Comparison of ENCODE assay signal across 14 cellular contexts in genomic region chr7:2607913-2608899, GRCh38. TPM values are rescaled to one million over a fixed set of nuclear protein-coding genes. Genes with fewer than 3 reads are reported as not detected.
DNase-seq lines count a peak whose midpoint lies in the region; ATAC-seq, FAIRE-seq and TF ChIP-seq lines count a peak whose summit lies in the region.
"Had no signal": no experiment of that assay in that cellular context is flagged by ENCODE, and none has a peak within 500 bp of the region (broad histone marks: within the 10 kb centered on the region; RNA-seq: fewer than 3 reads in every experiment).

No MANE protein-coding gene starts in this region.

- no peak overlapping the region for H3K4me3 ChIP-seq in Caco-2 (ENCODE audit: low read depth, low read length)
- H3K4me3 ChIP-seq in GM12878 = no peak overlapping the region
- H3K4me3 ChIP-seq in kidney (ENCODE audit: low read length in 2 of 2) = no peak overlapping the region
- no peak overlapping the region for H3K4me3 ChIP-seq in sigmoid colon
- H3K4me3 ChIP-seq: mucosa of descending colon had no signal

- no peaks in the 10 kb centered on the region for H3K36me3 Mint-ChIP-seq in Caco-2 (ENCODE audit: insufficient read depth, unreplicated experiment)
- H3K36me3 Mint-ChIP-seq: activated naive CD8-positive, alpha-beta T cell treated with anti-CD3 and anti-CD28 coated beads, Interleukin-2, amount 10 ng/mL, durations not matched to agents 7 days and 5 days had no signal

- H3K4me3 Mint-ChIP-seq in Caco-2 (ENCODE audit: unreplicated experiment) = no peak overlapping the region
- H3K4me3 Mint-ChIP-seq: activated CD4-positive, alpha-beta memory T cell treated with anti-CD3 and anti-CD28 coated beads, Interleukin-2, amount 10 ng/mL, durations not matched to agents 7 days and 5 days had no signal

- TF ChIP-seq POLR2A in GM12878 (IDR thresholded peaks at IDR 0.05; ENCODE audit: low read depth, low read length) = no peak
- no peak for TF ChIP-seq POLR2A in sigmoid colon (IDR thresholded peaks at IDR 0.05)

- CTCF ChIA-PET in Caco-2 (lab: Charles Lee) (interaction anchor here (0.6 to 1.0 kb wide), 3 partner anchors 10 to 157 kb away, joined by 3 to 5 read pairs (median 5); no protein-coding TSS in a partner anchor), GM12878 (lab: Yijun Ruan, JAX) (interaction anchor here (0.5 to 2.1 kb wide), 18 partner anchors 11 to 625 kb away, joined by 3 to 14 read pairs (median 4); partner anchors contain the start of gene TTYH3)

- H3K9me3 ChIP-seq in Caco-2 (no peaks in the 10 kb centered on the region), GM12878 (replicated peaks; ENCODE audit: control insufficient read depth, insufficient read depth, low read length) (no peaks in the 10 kb centered on the region), kidney (ENCODE audit: control insufficient read depth in 1 of 2, low read length in 2 of 2) (no peaks in the 10 kb centered on the region), sigmoid colon (no peaks in the 10 kb centered on the region)
- H3K9me3 ChIP-seq: mucosa of descending colon, SK-N-SH had no signal

- H3K9ac ChIP-seq in GM12878 (ENCODE audit: control insufficient read depth, insufficient read depth, low read length) (no peak overlapping the region), kidney (ENCODE audit: low read length in 2 of 2) (no peak overlapping the region)
- H3K9ac ChIP-seq: SK-N-SH had no signal

- SMC1A ChIA-PET in GM12878 (lab: Charles Lee; ENCODE audit: uncharacterized antibody, unreplicated experiment) = interaction anchor here (0.7 to 1.3 kb wide), 7 partner anchors 28 to 154 kb away, joined by 3 to 4 read pairs (median 3); no protein-coding TSS in a partner anchor

- no peaks in the 10 kb centered on the region for H4K20me1 ChIP-seq in GM12878 (ENCODE audit: control insufficient read depth, insufficient read depth)

- H2AFZ ChIP-seq in GM12878 (ENCODE audit: control insufficient read depth, low read depth, low read length) = peak overlapping the region; percentile 24

- no TSS peak for BruUV-seq in Caco-2 (replicated peaks; lab: Mats Ljungman, UMichigan)
- no TSS peak for BruUV-seq in GM12878 (replicated peaks; lab: Mats Ljungman, UMichigan)

- no peak for TF ChIP-seq EP300 in GM12878 (IDR thresholded peaks at IDR 0.05; ENCODE audit: borderline replicate concordance in 1 of 2, control insufficient read depth in 1 of 2, low read depth in 2 of 2, low read length in 2 of 2)
- no peak for TF ChIP-seq EP300 in sigmoid colon (IDR thresholded peaks at IDR 0.05)

- peak overlapping the region; percentile 71 for H3K4me2 ChIP-seq in GM12878 (ENCODE audit: control insufficient read depth, insufficient read depth)
- H3K4me2 ChIP-seq: SK-N-SH had no signal

- DNase-seq in Caco-2 = no peak
- DNase-seq in GM12878 (ENCODE audit: low read depth, low spot score) = no peak
- peak; percentile 75 for DNase-seq in kidney
- no peak for DNase-seq in sigmoid colon
- no peak for DNase-seq in inferior parietal cortex (ENCODE audit: extremely low spot score)
- no peak for DNase-seq in OCI-M1 (lab: John Stamatoyannopoulos, UW)
- no peak for DNase-seq in HUDEP-2 (lab: John Stamatoyannopoulos, UW; ENCODE audit: unreplicated experiment in 76 of 76)
- DNase-seq: activated CD4-positive, alpha-beta memory T cell treated with anti-CD3 and anti-CD28 coated beads, Interleukin-2, amount 10 ng/mL, durations not matched to agents 7 days and 5 days; activated naive CD8-positive, alpha-beta T cell treated with anti-CD3 and anti-CD28 coated beads, Interleukin-2, amount 10 ng/mL, durations not matched to agents 7 days and 5 days; NCI-H1436 treated with DMSO at 0.1 percent for 48 hours; NCI-H774 had no signal

- in situ Hi-C loops in GM12878 (cut with MboI) = no loop called here

- H3K27me3 ChIP-seq in Caco-2 (replicated peaks; ENCODE audit: control insufficient read depth, insufficient read depth, low read length) = no peaks in the 10 kb centered on the region
- no peaks in the 10 kb centered on the region for H3K27me3 ChIP-seq in GM12878 (replicated peaks in 1 of 2; ENCODE audit: control insufficient read depth in 2 of 2, insufficient read depth in 2 of 2, low read length in 1 of 2)
- H3K27me3 ChIP-seq in sigmoid colon = no peaks in the 10 kb centered on the region

- H3K27me3 Mint-ChIP-seq in Caco-2 (ENCODE audit: insufficient read depth, unreplicated experiment) = no peaks in the 10 kb centered on the region
- H3K27me3 Mint-ChIP-seq: activated CD4-positive, alpha-beta memory T cell treated with anti-CD3 and anti-CD28 coated beads, Interleukin-2, amount 10 ng/mL, durations not matched to agents 7 days and 5 days had no signal

- no peaks in the 10 kb centered on the region for H3K9me3 Mint-ChIP-seq in Caco-2 (ENCODE audit: unreplicated experiment)
- H3K9me3 Mint-ChIP-seq: activated CD4-positive, alpha-beta memory T cell treated with anti-CD3 and anti-CD28 coated beads, Interleukin-2, amount 10 ng/mL, durations not matched to agents 7 days and 5 days; activated naive CD8-positive, alpha-beta T cell treated with anti-CD3 and anti-CD28 coated beads, Interleukin-2, amount 10 ng/mL, durations not matched to agents 7 days and 5 days had no signal

- 80% methylated on average over 37 of the region's 37 CpGs for WGBS in GM12878 (ENCODE audit: insufficient coverage, insufficient replicate concordance, low lambda C conversion rate, missing lambda C conversion rate)
- WGBS in sigmoid colon, 2 donors = 79 to 90% methylated on average over 37 of the region's 37 CpGs

- H3K79me2 ChIP-seq in GM12878 (ENCODE audit: control insufficient read depth, insufficient read depth, low read length) = no peaks in the 10 kb centered on the region

- H3K36me3 ChIP-seq in Caco-2 (ENCODE audit: control insufficient read depth, insufficient read depth, low read length) (no peaks in the 10 kb centered on the region), GM12878 (ENCODE audit: control insufficient read depth in 2 of 2, insufficient read depth in 2 of 2, low read length in 1 of 2) (no peaks in the 10 kb centered on the region), kidney (ENCODE audit: control insufficient read depth in 1 of 2, insufficient read depth in 2 of 2, low read length in 2 of 2) (peaks cover 0 to 5% of the 10 kb centered on the region in 2 donors), sigmoid colon (peaks cover 0 to 12% (median 0%) of the 10 kb centered on the region in 4 donors)

- no peak for TF ChIP-seq RAD21 in GM12878 (IDR thresholded peaks at IDR 0.05; ENCODE audit: insufficient read depth, low read depth, low read length)

- H3K4me1 Mint-ChIP-seq in Caco-2 (ENCODE audit: low read depth, unreplicated experiment) = no peaks in the 10 kb centered on the region

- FAIRE-seq in GM12878 (lab: Jason Lieb, UNC) (no peak), kidney (lab: Jason Lieb, UNC) (no peak)

- intact Hi-C loops in Caco-2 (cut with micrococcal nuclease; ENCODE audit: unreplicated experiment) = loop anchor here (5.0 kb wide), 1 partner anchor 74 kb away; no protein-coding TSS in a partner anchor
- intact Hi-C loops in GM12878 (cut with micrococcal nuclease; ENCODE audit: unreplicated experiment) = no loop called here
- intact Hi-C loops in kidney (cut with DNase I) = no loop called here
- intact Hi-C loops in sigmoid colon (cut with DNase I) = no loop called here

- no peak for TF ChIP-seq CTCF in Caco-2 (IDR thresholded peaks at IDR 0.05; ENCODE audit: insufficient read depth in 1 of 2, low read depth in 1 of 2, low read length in 1 of 2, severe bottlenecking in 1 of 2, unreplicated experiment in 1 of 2)
- no peak for TF ChIP-seq CTCF in GM12878 (IDR thresholded peaks at IDR 0.05 in 2 of 3, conservative IDR thresholded peaks at IDR 0.05 in 1 of 3; ENCODE audit: control insufficient read depth in 2 of 3, extremely low read depth in 1 of 3, insufficient read depth in 1 of 3, low read depth in 3 of 3, low read length in 3 of 3)
- no peak for TF ChIP-seq CTCF in kidney (IDR thresholded peaks at IDR 0.05; ENCODE audit: borderline replicate concordance, extremely low read depth, insufficient read depth)
- no peak for TF ChIP-seq CTCF in sigmoid colon (IDR thresholded peaks at IDR 0.05)

- no peak for ATAC-seq in GM12878
- ATAC-seq in HG03571 (IDR thresholded peaks at IDR 0.05; ENCODE audit: unreplicated experiment) = no peak

- H3K27ac ChIP-seq in GM12878 (ENCODE audit: control insufficient read depth, insufficient read depth) (no peak overlapping the region), kidney (ENCODE audit: low read depth in 2 of 2, low read length in 2 of 2) (peak overlapping the region; percentile 70 to 81), sigmoid colon (peak overlapping the region; percentile 42 to 63 (median 58))

- POLR2A ChIA-PET in Caco-2 (lab: Charles Lee) (interaction anchor here (1.0 kb wide), 1 partner anchor 14 kb away, joined by 3 read pairs; no protein-coding TSS in a partner anchor), GM12878 (lab: Charles Lee) (interaction anchor here (1.0 kb wide), 1 partner anchor 25 kb away, joined by 3 read pairs; no protein-coding TSS in a partner anchor)

- H3K4me1 ChIP-seq in Caco-2 (no peaks in the 10 kb centered on the region), GM12878 (ENCODE audit: control insufficient read depth, insufficient read depth, low read length) (peaks cover 10% of the 10 kb centered on the region), kidney (ENCODE audit: control insufficient read depth in 1 of 2, insufficient read depth in 1 of 2, low read depth in 1 of 2, low read length in 2 of 2) (peaks cover 0 to 14% of the 10 kb centered on the region in 2 donors), sigmoid colon (peaks cover 0 to 1% (median 0%) of the 10 kb centered on the region in 4 donors)

- H3K27ac Mint-ChIP-seq in Caco-2 (ENCODE audit: unreplicated experiment) = peak overlapping the region; percentile 39
- H3K27ac Mint-ChIP-seq: activated CD4-positive, alpha-beta memory T cell treated with anti-CD3 and anti-CD28 coated beads, Interleukin-2, amount 10 ng/mL, durations not matched to agents 7 days and 5 days had no signal

- RAD21 ChIA-PET in GM12878 (lab: Charles Lee; ENCODE audit: unreplicated experiment) = interaction anchor here (1.0 to 1.8 kb wide), 6 partner anchors 23 to 126 kb away, joined by 3 to 9 read pairs (median 4); partner anchors contain the start of gene TTYH3

RNA-seq across cellular contexts. Expression of gene TTYH3, which starts 23.6 kb away (rescaled TPM):
- total RNA-seq in Caco-2 (2022) (57.3 and 58.6 TPM in 2 replicates), GM12878 (2014; rRNA removed) (10.2 and 10.8 TPM in 2 replicates), GM12878 (2014; rRNA removed; fragmentation: Illumina TruSeq; extraction: Trizol) (5.0 and 5.2 TPM in 2 replicates), GM12878 (2021) (67.2 and 71.4 TPM in 2 replicates), kidney (55.0 TPM), sigmoid colon (10 to 100 TPM; 10.2 to 19.4 (median 13.0) TPM)
- 56.1 and 58.5 TPM in 2 replicates for total RNA-seq in GM12878 (2013; cell fraction: nucleolus; rRNA removed)
- 5.5 TPM for polyA plus RNA-seq in GM12878 (2011; ENCODE audit: low read depth)
- polyA plus RNA-seq in GM12878 (2011; rRNA removed) (3.9 and 9.9 TPM in 2 replicates), GM12878 (2014; fragmentation: Illumina TruSeq; extraction: Trizol) (3.0 and 10.1 TPM in 2 replicates), GM12878 (2014; fragmentation: Nextera tagmentation; extraction: Ambion mirVana) (under 1 TPM; 0.79 to 0.95 TPM), GM12878 (2014; rRNA removed) (33.1 and 44.3 TPM in 2 replicates), GM12878 (2016; fragmentation: Nextera tagmentation; extraction: Ambion mirVana) (10 to 100 TPM; 11.2 to 25.1 TPM), kidney (ENCODE audit: insufficient read depth, low read depth, low replicate concordance) (22.5 TPM), sigmoid colon (10 to 100 TPM in 2 of 3 donors, 1 to 10 TPM in 1; 5.4 to 41.7 (median 21.3) TPM)
- polyA plus RNA-seq in GM12878 (2011; cell fraction: cytosol; rRNA removed) = 14.4 and 19.9 TPM in 2 replicates
- polyA plus RNA-seq in GM12878 (2011; cell fraction: nucleus; rRNA removed) = 66.5 and 82.0 TPM in 2 replicates
- polyA plus RNA-seq in GM12878 (2012) = 23.5 and 23.7 TPM in 2 replicates
- polyA minus RNA-seq in GM12878 (2011; rRNA and poly(A)+ RNA removed) = 11.3 and 25.5 TPM in 2 replicates
- polyA minus RNA-seq in GM12878 (2011; cell fraction: cytosol; rRNA and poly(A)+ RNA removed) = 24.1 and 26.2 TPM in 2 replicates
- 14.9 and 31.8 TPM in 2 replicates for polyA minus RNA-seq in GM12878 (2011; cell fraction: nucleus; rRNA and poly(A)+ RNA removed)

RNA-seq across cellular contexts. Expression of gene IQCE, which starts 49.4 kb away (rescaled TPM):
- 13.4 and 18.7 TPM in 2 replicates for total RNA-seq in Caco-2 (2022)
- total RNA-seq in GM12878 (2013; cell fraction: nucleolus; rRNA removed) = 15.3 and 19.5 TPM in 2 replicates
- 3.7 and 4.3 TPM in 2 replicates for total RNA-seq in GM12878 (2014; rRNA removed)
- 2.3 and 2.5 TPM in 2 replicates for total RNA-seq in GM12878 (2014; rRNA removed; fragmentation: Illumina TruSeq; extraction: Trizol)
- 7.9 and 8.1 TPM in 2 replicates for total RNA-seq in GM12878 (2021)
- 0.75 TPM for polyA plus RNA-seq in GM12878 (2011; ENCODE audit: low read depth)
- 2.8 and 3.7 TPM in 2 replicates for polyA plus RNA-seq in GM12878 (2011; rRNA removed)
- polyA plus RNA-seq in GM12878 (2011; cell fraction: cytosol; rRNA removed) = 2.9 and 3.7 TPM in 2 replicates
- 13.7 and 15.4 TPM in 2 replicates for polyA plus RNA-seq in GM12878 (2011; cell fraction: nucleus; rRNA removed)
- 2.0 and 2.6 TPM in 2 replicates for polyA plus RNA-seq in GM12878 (2012)
- polyA plus RNA-seq in GM12878 (2014; fragmentation: Illumina TruSeq; extraction: Trizol) = 3.0 and 3.1 TPM in 2 replicates
- polyA plus RNA-seq in GM12878 (2014; fragmentation: Nextera tagmentation; extraction: Ambion mirVana) = under 1 TPM; 0.37 to 0.45 TPM
- 5.6 and 6.1 TPM in 2 replicates for polyA plus RNA-seq in GM12878 (2014; rRNA removed)
- polyA plus RNA-seq in GM12878 (2016; fragmentation: Nextera tagmentation; extraction: Ambion mirVana) = 1 to 10 TPM; 5.8 to 5.9 TPM
- 2.5 and 4.9 TPM in 2 replicates for polyA minus RNA-seq in GM12878 (2011; rRNA and poly(A)+ RNA removed)
- 1.1 and 3.7 TPM in 2 replicates for polyA minus RNA-seq in GM12878 (2011; cell fraction: cytosol; rRNA and poly(A)+ RNA removed)
- polyA minus RNA-seq in GM12878 (2011; cell fraction: nucleus; rRNA and poly(A)+ RNA removed) = 3.4 and 6.5 TPM in 2 replicates
- 27.8 TPM for total RNA-seq in kidney
- 6.1 TPM for polyA plus RNA-seq in kidney (ENCODE audit: insufficient read depth, low read depth, low replicate concordance)
- 10 to 100 TPM in 2 of 4 donors, 1 to 10 TPM in 2; 6.4 to 22.4 (median 11.8) TPM for total RNA-seq in sigmoid colon
- 10 to 100 TPM in 1 of 3 donors, 1 to 10 TPM in 2; 8.1 to 19.6 (median 9.6) TPM for polyA plus RNA-seq in sigmoid colon

RNA-seq across cellular contexts. Expression of gene BRAT1, which starts 52.9 kb away (rescaled TPM):
- total RNA-seq in Caco-2 (2022) (33.2 and 33.5 TPM in 2 replicates), GM12878 (2014; rRNA removed) (27.2 and 35.2 TPM in 2 replicates), GM12878 (2014; rRNA removed; fragmentation: Illumina TruSeq; extraction: Trizol) (4.1 and 5.2 TPM in 2 replicates), GM12878 (2021) (31.0 and 32.8 TPM in 2 replicates), kidney (23.7 TPM), sigmoid colon (10 to 100 TPM; 17.8 to 24.6 (median 22.1) TPM)
- 26.3 and 30.6 TPM in 2 replicates for total RNA-seq in GM12878 (2013; cell fraction: nucleolus; rRNA removed)
- 4.9 TPM for polyA plus RNA-seq in GM12878 (2011; ENCODE audit: low read depth)
- polyA plus RNA-seq in GM12878 (2011; rRNA removed) (2.9 and 8.1 TPM in 2 replicates), GM12878 (2014; fragmentation: Illumina TruSeq; extraction: Trizol) (0.76 and 3.3 TPM in 2 replicates), GM12878 (2014; fragmentation: Nextera tagmentation; extraction: Ambion mirVana) (under 1 TPM; 0.13 to 0.68 TPM), GM12878 (2014; rRNA removed) (23.8 and 32.6 TPM in 2 replicates), GM12878 (2016; fragmentation: Nextera tagmentation; extraction: Ambion mirVana) (10 to 100 TPM; 43.6 to 53.3 TPM), kidney (ENCODE audit: insufficient read depth, low read depth, low replicate concordance) (18.7 TPM), sigmoid colon (10 to 100 TPM in 2 of 3 donors, 1 to 10 TPM in 1; 9.6 to 25.9 (median 11.3) TPM)
- 13.5 and 22.0 TPM in 2 replicates for polyA plus RNA-seq in GM12878 (2011; cell fraction: cytosol; rRNA removed)
- polyA plus RNA-seq in GM12878 (2011; cell fraction: nucleus; rRNA removed) = 101 and 131 TPM in 2 replicates
- 16.8 and 17.2 TPM in 2 replicates for polyA plus RNA-seq in GM12878 (2012)
- 3.9 and 12.8 TPM in 2 replicates for polyA minus RNA-seq in GM12878 (2011; rRNA and poly(A)+ RNA removed)
- 9.5 and 9.9 TPM in 2 replicates for polyA minus RNA-seq in GM12878 (2011; cell fraction: cytosol; rRNA and poly(A)+ RNA removed)
- 10.8 and 17.3 TPM in 2 replicates for polyA minus RNA-seq in GM12878 (2011; cell fraction: nucleus; rRNA and poly(A)+ RNA removed)
